In the genomic region with DNA sequence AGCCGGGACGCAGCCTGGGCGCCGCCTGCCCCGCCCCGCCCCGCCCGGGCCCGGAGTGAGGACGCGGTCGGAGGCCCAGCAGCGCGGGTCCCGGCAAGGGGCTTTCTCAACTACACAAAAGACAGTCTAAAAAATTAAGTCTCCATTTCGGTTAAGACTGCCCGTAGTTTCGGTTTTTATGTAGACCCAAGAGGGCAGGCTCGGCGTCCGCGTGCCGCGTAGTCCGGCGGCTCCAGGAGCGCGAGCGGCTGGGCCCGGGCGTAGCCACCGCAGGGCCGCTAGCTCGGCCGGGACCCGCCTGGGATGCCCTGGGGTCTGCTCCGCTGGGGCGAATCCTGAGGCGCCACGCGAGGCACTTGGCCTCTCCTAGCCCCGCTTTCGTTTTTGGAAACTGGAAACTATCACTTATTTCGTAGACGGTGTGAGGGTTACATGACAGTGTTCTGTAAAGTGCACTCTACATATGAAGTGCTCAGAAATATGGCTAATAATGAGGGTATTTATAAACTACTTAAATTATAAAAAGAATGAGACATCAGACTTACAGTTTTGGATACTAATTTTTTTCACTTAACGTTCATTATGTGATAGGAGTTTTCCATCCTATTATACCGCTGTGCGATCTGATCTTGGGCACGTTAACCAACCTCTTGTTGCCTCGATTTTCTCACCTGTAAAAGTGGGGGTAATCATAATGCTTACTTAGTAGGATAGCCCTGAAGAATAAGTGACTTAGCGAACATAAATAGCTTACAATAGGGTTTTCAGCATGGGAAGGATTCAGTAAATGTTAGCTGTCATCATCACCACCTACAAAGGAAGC, we compare ENCODE assay signal across 8 cellular contexts. TPM values are rescaled to one million over a fixed set of nuclear protein-coding genes. Genes with fewer than 3 reads are reported as not detected.
A peak's percentile ranks its signal among the peaks of the same experiment; 100 is the strongest.
DNase-seq lines count a peak whose midpoint lies in the region; ATAC-seq and TF ChIP-seq lines count a peak whose summit lies in the region.

No MANE protein-coding gene starts in this region.

- H3K27ac Mint-ChIP-seq in activated naive CD8-positive, alpha-beta T cell treated with anti-CD3 and anti-CD28 coated beads for 36 hours = peak overlapping the region; percentile 79

- H3K27me3 ChIP-seq in BE2C (no peaks in the 10 kb centered on the region), left ventricle myocardium inferior (ENCODE audit: low read depth) (no peaks in the 10 kb centered on the region), prostate gland (replicated peaks; ENCODE audit: insufficient read depth) (no peaks in the 10 kb centered on the region)

- H3K36me3 Mint-ChIP-seq in activated naive CD8-positive, alpha-beta T cell treated with anti-CD3 and anti-CD28 coated beads for 36 hours = peaks cover 2% of the 10 kb centered on the region

- no peak for TF ChIP-seq POLR2A in prostate gland (IDR thresholded peaks at IDR 0.05)

- no peaks in the 10 kb centered on the region for H3K9me3 ChIP-seq in BE2C
- H3K9me3 ChIP-seq in left ventricle myocardium inferior (replicated peaks) = no peaks in the 10 kb centered on the region
- H3K9me3 ChIP-seq in prostate gland = no peaks in the 10 kb centered on the region

- no peak for TF ChIP-seq CTCF in BE2C (IDR thresholded peaks at IDR 0.05; ENCODE audit: low read depth, low read length)
- TF ChIP-seq CTCF in left ventricle myocardium inferior (IDR thresholded peaks at IDR 0.05; ENCODE audit: borderline replicate concordance) = no peak
- no peak for TF ChIP-seq CTCF in prostate gland (IDR thresholded peaks at IDR 0.05)

- H3K4me3 ChIP-seq in BE2C (ENCODE audit: low read depth, low read length) (peak overlapping the region; percentile 69), left ventricle myocardium inferior (peak overlapping the region; percentile 78), prostate gland (peak overlapping the region; percentile 73 to 74)

- peaks cover 52% of the 10 kb centered on the region for H3K4me1 Mint-ChIP-seq in activated naive CD8-positive, alpha-beta T cell treated with anti-CD3 and anti-CD28 coated beads for 36 hours

- peaks cover 8% of the 10 kb centered on the region for H3K27me3 Mint-ChIP-seq in activated naive CD8-positive, alpha-beta T cell treated with anti-CD3 and anti-CD28 coated beads for 36 hours

- H3K27ac ChIP-seq in left ventricle myocardium inferior (replicated peaks) (peak overlapping the region; percentile 67), prostate gland (peak overlapping the region; percentile 71 to 78)

- intact Hi-C loops in left ventricle myocardium inferior (cut with micrococcal nuclease) = no loop called here
- intact Hi-C loops in prostate gland (cut with DNase I) = no loop called here

- H3K36me3 ChIP-seq in BE2C (no peaks in the 10 kb centered on the region), left ventricle myocardium inferior (no peaks in the 10 kb centered on the region), prostate gland (no peaks in the 10 kb centered on the region)

- peak; percentile 47 for ATAC-seq in GM18870 (IDR thresholded peaks at IDR 0.05; ENCODE audit: unreplicated experiment)
- peak; percentile 47 for ATAC-seq in HG03066 (IDR thresholded peaks at IDR 0.05; ENCODE audit: low read depth, unreplicated experiment)

- DNase-seq in BE2C = peak; percentile 61
- peak; percentile 46 for DNase-seq in SHP77 treated with DMSO at 0.1 percent for 48 hours (lab: John Stamatoyannopoulos, UW)
- DNase-seq in activated naive CD8-positive, alpha-beta T cell treated with anti-CD3 and anti-CD28 coated beads for 36 hours = peak; percentile 71
- no peak for DNase-seq in left ventricle myocardium inferior
- DNase-seq in prostate gland (ENCODE audit: low spot score) = no peak
- DNase-seq in NCI-H128 (lab: John Stamatoyannopoulos, UW; ENCODE audit: unreplicated experiment) = no peak

- no peaks in the 10 kb centered on the region for H3K9me3 Mint-ChIP-seq in activated naive CD8-positive, alpha-beta T cell treated with anti-CD3 and anti-CD28 coated beads for 36 hours

- peaks cover 16% of the 10 kb centered on the region for H3K4me1 ChIP-seq in BE2C
- peaks cover 27% of the 10 kb centered on the region for H3K4me1 ChIP-seq in left ventricle myocardium inferior
- no peaks in the 10 kb centered on the region for H3K4me1 ChIP-seq in prostate gland (replicated peaks)

- H3K4me3 Mint-ChIP-seq in activated naive CD8-positive, alpha-beta T cell treated with anti-CD3 and anti-CD28 coated beads for 36 hours = peak overlapping the region; percentile 81

- WGBS in prostate gland = 6% methylated on average over 41 of the region's 51 CpGs

RNA-seq across cellular contexts. Expression of gene BLVRA, which starts 0.6 kb away (rescaled TPM):
- polyA plus RNA-seq in BE2C (2012; ENCODE audit: insufficient read depth, insufficient read length, low read depth) = 79.1 TPM
- 10 to 100 TPM; 36.1 to 36.3 TPM for total RNA-seq in activated naive CD8-positive, alpha-beta T cell treated with anti-CD3 and anti-CD28 coated beads for 36 hours
- total RNA-seq in left ventricle myocardium inferior = 44.8 TPM
- 10 to 100 TPM; 30.2 to 39.7 TPM for total RNA-seq in prostate gland

RNA-seq across cellular contexts. Expression of gene COA1, which starts 29.7 kb away (rescaled TPM):
- polyA plus RNA-seq in BE2C (2012; ENCODE audit: insufficient read depth, insufficient read length, low read depth) = 48.0 TPM
- total RNA-seq in activated naive CD8-positive, alpha-beta T cell treated with anti-CD3 and anti-CD28 coated beads for 36 hours = 10 to 100 TPM; 82.1 to 84.1 TPM
- 76.5 TPM for total RNA-seq in left ventricle myocardium inferior
- total RNA-seq in prostate gland = 10 to 100 TPM; 47.9 to 57.5 TPM

Comparison
In these comparisons a context has a peak if more than half of its experiments do, and no peak if none do; other contexts are left out.
1. DNase-seq: peak in BE2C (single experiment), SHP77 treated with DMSO at 0.1 percent for 48 hours (single experiment) and activated naive CD8-positive, alpha-beta T cell treated with anti-CD3 and anti-CD28 coated beads for 36 hours (single experiment); none in left ventricle myocardium inferior (single experiment), prostate gland (single experiment) and NCI-H128 (single experiment).
2. Peak in every context shown above with its lines, with median percentiles within 50 percentile points of each other: H3K4me3 ChIP-seq.